2 cellular contexts compared by ENCODE assay signal in genomic region chr15:57647791-57648130, GRCh38.
TF ChIP-seq lines count a peak whose summit lies in the region.

No MANE protein-coding gene starts in this region.

TF ChIP-seq in GM23338, 12 proteins besides CTCF, POLR2A, EP300 and RAD21:
- no peak for TF ChIP-seq ZNF114 (CRISPR knock-in tag; IDR thresholded peaks at IDR 0.05)
- TF ChIP-seq CREB1 (CRISPR knock-in tag; IDR thresholded peaks at IDR 0.05; ENCODE audit: low read depth): no peak
- no peak for TF ChIP-seq ETS1 (IDR thresholded peaks at IDR 0.05)
- no peak for TF ChIP-seq POLR2AphosphoS5 (IDR thresholded peaks at IDR 0.05; ENCODE audit: low read depth)

TF ChIP-seq in GM12878, 131 proteins besides CTCF, POLR2A, EP300 and RAD21:
- no peak for TF ChIP-seq IRF5 (IDR thresholded peaks at IDR 0.05; ENCODE audit: borderline replicate concordance)
- no peak for TF ChIP-seq KLF5 (IDR thresholded peaks at IDR 0.05; ENCODE audit: partially characterized antibody)
- TF ChIP-seq BACH1 (IDR thresholded peaks at IDR 0.05; ENCODE audit: borderline replicate concordance): no peak
- TF ChIP-seq ZBTB11 (CRISPR knock-in tag; IDR thresholded peaks at IDR 0.05): no peak
- TF ChIP-seq KDM1A (IDR thresholded peaks at IDR 0.05; ENCODE audit: borderline replicate concordance): no peak
- no peak for TF ChIP-seq GABPA (IDR thresholded peaks at IDR 0.05; ENCODE audit: low read depth)
- no peak for TF ChIP-seq NBN (IDR thresholded peaks at IDR 0.05)
